Comparison of ENCODE assay signal across 1 cellular context in the genomic region with DNA sequence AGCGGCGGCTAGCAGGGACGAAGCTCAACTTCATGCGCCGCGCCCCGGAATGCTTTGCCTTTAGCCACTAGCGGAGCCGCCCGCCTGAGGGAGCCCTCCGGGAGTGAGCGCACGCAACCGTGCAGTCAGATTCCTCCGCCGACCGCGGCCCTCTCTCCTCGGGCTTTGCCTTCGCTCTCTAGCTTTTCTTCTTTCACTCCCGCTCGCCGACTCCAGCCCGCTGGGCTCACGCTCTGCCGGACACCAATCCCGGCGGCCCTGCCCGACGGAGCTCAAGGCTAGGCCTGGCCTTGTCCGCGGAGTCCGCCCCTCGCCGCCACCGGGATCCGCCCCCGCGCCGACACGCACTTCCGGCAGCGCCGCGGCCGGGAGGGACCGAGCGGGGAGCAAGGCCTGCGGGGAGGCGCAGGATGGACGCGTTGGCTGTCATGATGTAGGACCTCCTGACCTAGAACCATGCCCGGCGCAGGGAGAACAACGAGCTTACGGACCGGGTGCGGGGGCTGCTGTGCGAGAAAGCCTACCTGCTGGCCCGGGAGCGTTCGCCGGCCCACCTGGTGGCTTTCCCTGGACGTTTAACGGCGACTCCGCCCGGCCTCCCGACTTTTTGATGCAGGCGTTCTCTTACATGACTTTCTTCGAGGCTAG.
A peak's percentile ranks its signal among the peaks of the same experiment; 100 is the strongest.
TF ChIP-seq lines count a peak whose summit lies in the region.

No MANE protein-coding gene starts in this region.

TF ChIP-seq in GM12878, 131 proteins besides CTCF, POLR2A, EP300 and RAD21 (continued from another document):
- TF ChIP-seq ZZZ3 (IDR thresholded peaks at IDR 0.05; ENCODE audit: control insufficient read depth, insufficient read length, low read depth) (no peak), KDM1A (IDR thresholded peaks at IDR 0.05; ENCODE audit: borderline replicate concordance) (no peak), ZSCAN29 (IDR thresholded peaks at IDR 0.05) (no peak), SIX5 (IDR thresholded peaks at IDR 0.05; ENCODE audit: low read depth, low read length, severe bottlenecking) (peak; percentile 32), SIN3A (IDR thresholded peaks at IDR 0.05; ENCODE audit: low read depth, low read length) (0 out of 2 replicates have a peak, but pooled peaks have one; percentile 31), HDGF (IDR thresholded peaks at IDR 0.05) (no peak), FOXM1 (IDR thresholded peaks at IDR 0.05; ENCODE audit: low read depth, low read length) (peak; percentile 47; the same call in 1 of the 2 replicates), ZBED1 (IDR thresholded peaks at IDR 0.05; ENCODE audit: borderline replicate concordance) (0 out of 2 replicates have a peak, but pooled peaks have one; percentile 18), RBBP5 (conservative IDR thresholded peaks at IDR 0.05) (peak; percentile 68; the same call in 1 of the 2 replicates), KAT2A (conservative IDR thresholded peaks at IDR 0.05; ENCODE audit: control insufficient read depth, low read depth, low read length) (no peak), HSF1 (IDR thresholded peaks at IDR 0.05; ENCODE audit: low read depth, low read length) (0 out of 2 replicates have a peak, but pooled peaks have one; percentile 43), IKZF1 (conservative IDR thresholded peaks at IDR 0.05) (peak; percentile 93), PKNOX1 (IDR thresholded peaks at IDR 0.05) (peak; percentile 37; the same call in 1 of the 2 replicates), RUNX3 (IDR thresholded peaks at IDR 0.05; ENCODE audit: low read length) (peak; percentile 70), SP1 (IDR thresholded peaks at IDR 0.05; ENCODE audit: low read depth, low read length) (peak; percentile 23), POLR2AphosphoS5 (IDR thresholded peaks at IDR 0.05; ENCODE audit: low read length) (peak; percentile 85), FOXK2 (IDR thresholded peaks at IDR 0.05) (0 out of 2 replicates have a peak, but pooled peaks have one; percentile 48), RB1 (IDR thresholded peaks at IDR 0.05; ENCODE audit: borderline replicate concordance) (peak; percentile 74; the same call in 1 of the 2 replicates), HCFC1 (IDR thresholded peaks at IDR 0.05; ENCODE audit: low read length) (peak; percentile 62), YY1 (IDR thresholded peaks at IDR 0.05; ENCODE audit: low read depth, low read length) (peak; percentile 60), GABPA (IDR thresholded peaks at IDR 0.05; ENCODE audit: low read depth) (peak; percentile 92), CBFB (IDR thresholded peaks at IDR 0.05; ENCODE audit: low read depth) (peak; percentile 77; the same call in 1 of the 2 replicates), KLF5 (IDR thresholded peaks at IDR 0.05; ENCODE audit: partially characterized antibody) (peak; percentile 75), PML (IDR thresholded peaks at IDR 0.05; ENCODE audit: low read length) (peak; percentile 85), TCF12 (IDR thresholded peaks at IDR 0.05; ENCODE audit: low read depth, low read length) (no peak), RELB (IDR thresholded peaks at IDR 0.05; ENCODE audit: low read depth) (peak; percentile 91), GATAD2B (conservative IDR thresholded peaks at IDR 0.05; ENCODE audit: low read depth) (peak; percentile 93), ELK1 (IDR thresholded peaks at IDR 0.05; ENCODE audit: low read depth, low read length) (peak; percentile 83)
- TF ChIP-seq, protein P1, sequence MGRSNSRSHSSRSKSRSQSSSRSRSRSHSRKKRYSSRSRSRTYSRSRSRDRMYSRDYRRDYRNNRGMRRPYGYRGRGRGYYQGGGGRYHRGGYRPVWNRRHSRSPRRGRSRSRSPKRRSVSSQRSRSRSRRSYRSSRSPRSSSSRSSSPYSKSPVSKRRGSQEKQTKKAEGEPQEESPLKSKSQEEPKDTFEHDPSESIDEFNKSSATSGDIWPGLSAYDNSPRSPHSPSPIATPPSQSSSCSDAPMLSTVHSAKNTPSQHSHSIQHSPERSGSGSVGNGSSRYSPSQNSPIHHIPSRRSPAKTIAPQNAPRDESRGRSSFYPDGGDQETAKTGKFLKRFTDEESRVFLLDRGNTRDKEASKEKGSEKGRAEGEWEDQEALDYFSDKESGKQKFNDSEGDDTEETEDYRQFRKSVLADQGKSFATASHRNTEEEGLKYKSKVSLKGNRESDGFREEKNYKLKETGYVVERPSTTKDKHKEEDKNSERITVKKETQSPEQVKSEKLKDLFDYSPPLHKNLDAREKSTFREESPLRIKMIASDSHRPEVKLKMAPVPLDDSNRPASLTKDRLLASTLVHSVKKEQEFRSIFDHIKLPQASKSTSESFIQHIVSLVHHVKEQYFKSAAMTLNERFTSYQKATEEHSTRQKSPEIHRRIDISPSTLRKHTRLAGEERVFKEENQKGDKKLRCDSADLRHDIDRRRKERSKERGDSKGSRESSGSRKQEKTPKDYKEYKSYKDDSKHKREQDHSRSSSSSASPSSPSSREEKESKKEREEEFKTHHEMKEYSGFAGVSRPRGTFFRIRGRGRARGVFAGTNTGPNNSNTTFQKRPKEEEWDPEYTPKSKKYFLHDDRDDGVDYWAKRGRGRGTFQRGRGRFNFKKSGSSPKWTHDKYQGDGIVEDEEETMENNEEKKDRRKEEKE (IDR thresholded peaks at IDR 0.05) = no peak
- TF ChIP-seq, protein P2, sequence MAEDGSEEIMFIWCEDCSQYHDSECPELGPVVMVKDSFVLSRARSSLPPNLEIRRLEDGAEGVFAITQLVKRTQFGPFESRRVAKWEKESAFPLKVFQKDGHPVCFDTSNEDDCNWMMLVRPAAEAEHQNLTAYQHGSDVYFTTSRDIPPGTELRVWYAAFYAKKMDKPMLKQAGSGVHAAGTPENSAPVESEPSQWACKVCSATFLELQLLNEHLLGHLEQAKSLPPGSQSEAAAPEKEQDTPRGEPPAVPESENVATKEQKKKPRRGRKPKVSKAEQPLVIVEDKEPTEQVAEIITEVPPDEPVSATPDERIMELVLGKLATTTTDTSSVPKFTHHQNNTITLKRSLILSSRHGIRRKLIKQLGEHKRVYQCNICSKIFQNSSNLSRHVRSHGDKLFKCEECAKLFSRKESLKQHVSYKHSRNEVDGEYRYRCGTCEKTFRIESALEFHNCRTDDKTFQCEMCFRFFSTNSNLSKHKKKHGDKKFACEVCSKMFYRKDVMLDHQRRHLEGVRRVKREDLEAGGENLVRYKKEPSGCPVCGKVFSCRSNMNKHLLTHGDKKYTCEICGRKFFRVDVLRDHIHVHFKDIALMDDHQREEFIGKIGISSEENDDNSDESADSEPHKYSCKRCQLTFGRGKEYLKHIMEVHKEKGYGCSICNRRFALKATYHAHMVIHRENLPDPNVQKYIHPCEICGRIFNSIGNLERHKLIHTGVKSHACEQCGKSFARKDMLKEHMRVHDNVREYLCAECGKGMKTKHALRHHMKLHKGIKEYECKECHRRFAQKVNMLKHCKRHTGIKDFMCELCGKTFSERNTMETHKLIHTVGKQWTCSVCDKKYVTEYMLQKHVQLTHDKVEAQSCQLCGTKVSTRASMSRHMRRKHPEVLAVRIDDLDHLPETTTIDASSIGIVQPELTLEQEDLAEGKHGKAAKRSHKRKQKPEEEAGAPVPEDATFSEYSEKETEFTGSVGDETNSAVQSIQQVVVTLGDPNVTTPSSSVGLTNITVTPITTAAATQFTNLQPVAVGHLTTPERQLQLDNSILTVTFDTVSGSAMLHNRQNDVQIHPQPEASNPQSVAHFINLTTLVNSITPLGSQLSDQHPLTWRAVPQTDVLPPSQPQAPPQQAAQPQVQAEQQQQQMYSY (CRISPR knock-in tag; IDR thresholded peaks at IDR 0.05) = no peak
- TF ChIP-seq, protein P3, sequence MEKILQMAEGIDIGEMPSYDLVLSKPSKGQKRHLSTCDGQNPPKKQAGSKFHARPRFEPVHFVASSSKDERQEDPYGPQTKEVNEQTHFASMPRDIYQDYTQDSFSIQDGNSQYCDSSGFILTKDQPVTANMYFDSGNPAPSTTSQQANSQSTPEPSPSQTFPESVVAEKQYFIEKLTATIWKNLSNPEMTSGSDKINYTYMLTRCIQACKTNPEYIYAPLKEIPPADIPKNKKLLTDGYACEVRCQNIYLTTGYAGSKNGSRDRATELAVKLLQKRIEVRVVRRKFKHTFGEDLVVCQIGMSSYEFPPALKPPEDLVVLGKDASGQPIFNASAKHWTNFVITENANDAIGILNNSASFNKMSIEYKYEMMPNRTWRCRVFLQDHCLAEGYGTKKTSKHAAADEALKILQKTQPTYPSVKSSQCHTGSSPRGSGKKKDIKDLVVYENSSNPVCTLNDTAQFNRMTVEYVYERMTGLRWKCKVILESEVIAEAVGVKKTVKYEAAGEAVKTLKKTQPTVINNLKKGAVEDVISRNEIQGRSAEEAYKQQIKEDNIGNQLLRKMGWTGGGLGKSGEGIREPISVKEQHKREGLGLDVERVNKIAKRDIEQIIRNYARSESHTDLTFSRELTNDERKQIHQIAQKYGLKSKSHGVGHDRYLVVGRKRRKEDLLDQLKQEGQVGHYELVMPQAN (conservative IDR thresholded peaks at IDR 0.05) = 0 out of 2 replicates have a peak, but pooled peaks have one; percentile 46
